ENCODE assay signal across 11 cellular contexts in the genomic region with DNA sequence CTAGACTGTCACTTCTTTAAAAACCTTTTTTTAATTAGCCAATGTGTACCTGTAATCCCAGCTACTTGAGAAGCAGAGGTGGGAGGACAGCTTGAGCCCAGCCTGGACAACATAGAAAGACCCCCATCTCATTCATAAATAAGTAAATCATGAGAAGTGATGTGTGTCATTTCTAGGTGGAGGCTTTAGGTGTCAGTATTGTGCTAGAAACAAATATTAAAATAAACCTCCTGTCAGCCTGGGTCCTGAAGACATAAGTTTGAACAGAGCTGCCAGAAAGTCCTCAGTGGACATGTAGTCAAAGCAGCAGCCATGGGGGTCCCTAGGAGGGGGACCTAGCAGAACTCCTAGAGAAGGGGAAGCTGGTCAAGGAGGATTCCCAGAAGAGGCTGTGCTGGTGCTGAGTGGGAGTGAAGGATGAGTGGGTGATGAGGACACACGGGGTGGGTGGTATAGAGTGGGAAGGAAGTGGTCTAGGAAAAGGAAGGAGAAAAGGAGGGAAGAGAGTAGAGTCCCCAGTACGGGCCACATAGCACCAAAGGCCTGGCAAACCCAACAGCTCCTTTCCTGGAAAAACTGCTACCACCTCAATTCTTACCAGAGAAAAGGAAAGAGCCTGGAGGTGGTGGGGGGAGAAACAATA.
A peak's percentile ranks its signal among the peaks of the same experiment; 100 is the strongest.
DNase-seq lines count a peak whose midpoint lies in the region; ATAC-seq and TF ChIP-seq lines count a peak whose summit lies in the region.
"Had no signal": no experiment of that assay in that cellular context is flagged by ENCODE, and none has a peak within 500 bp of the region (broad histone marks: within the 10 kb centered on the region; RNA-seq: fewer than 3 reads in every experiment).

No MANE protein-coding gene starts in this region.

- no peaks in the 10 kb centered on the region for H3K36me3 ChIP-seq in mammary epithelial cell (ENCODE audit: insufficient read depth, low read length)
- no peaks in the 10 kb centered on the region for H3K36me3 ChIP-seq in tibial artery

- no peak overlapping the region for H3K4me3 Mint-ChIP-seq in activated naive CD8-positive, alpha-beta T cell treated with anti-CD3 and anti-CD28 coated beads, Interleukin-2, amount 50 U/mL, for 24 hours
- H3K4me3 Mint-ChIP-seq: CD4-positive, alpha-beta memory T cell; T-helper 1 cell treated with Interleukin-12 subunit alpha and Interleukin-12 subunit beta and Interleukin-4 antibody, amounts not matched to agents 30 μg/mL and 1 μg/mL, for 36 hours had no signal

- H3K9me3 ChIP-seq in mammary epithelial cell (replicated peaks; ENCODE audit: insufficient read depth, low read length) = no peaks in the 10 kb centered on the region
- H3K9me3 ChIP-seq in tibial artery = no peaks in the 10 kb centered on the region

- no peak overlapping the region for H2AFZ ChIP-seq in mammary epithelial cell (ENCODE audit: low read depth, low read length)

- ATAC-seq in activated naive CD8-positive, alpha-beta T cell treated with anti-CD3 and anti-CD28 coated beads, Interleukin-2, amount 50 U/mL, for 24 hours = no peak

- H3K79me2 ChIP-seq in mammary epithelial cell (ENCODE audit: insufficient read depth, low read length) = no peaks in the 10 kb centered on the region

- no peaks in the 10 kb centered on the region for H3K36me3 Mint-ChIP-seq in activated naive CD8-positive, alpha-beta T cell treated with anti-CD3 and anti-CD28 coated beads, Interleukin-2, amount 50 U/mL, for 24 hours (ENCODE audit: low read depth)
- H3K36me3 Mint-ChIP-seq: CD4-positive, alpha-beta memory T cell had no signal

- H3K4me3 ChIP-seq in mammary epithelial cell (replicated peaks in 1 of 3; ENCODE audit: insufficient read depth in 1 of 3, low read depth in 2 of 3, low read length in 3 of 3) (no peak overlapping the region), tibial artery (no peak overlapping the region)

- no peak overlapping the region for H3K27ac Mint-ChIP-seq in activated naive CD8-positive, alpha-beta T cell treated with anti-CD3 and anti-CD28 coated beads, Interleukin-2, amount 50 U/mL, for 24 hours
- H3K27ac Mint-ChIP-seq: T-helper 1 cell treated with Interleukin-12 subunit alpha and Interleukin-12 subunit beta and Interleukin-4 antibody, amounts not matched to agents 30 μg/mL and 1 μg/mL, for 36 hours had no signal

- H4K20me1 ChIP-seq in mammary epithelial cell (ENCODE audit: insufficient read depth, low read length) = no peaks in the 10 kb centered on the region

- no peaks in the 10 kb centered on the region for H3K4me1 Mint-ChIP-seq in activated naive CD8-positive, alpha-beta T cell treated with anti-CD3 and anti-CD28 coated beads, Interleukin-2, amount 50 U/mL, for 24 hours

- in situ Hi-C loops in KBM-7 (cut with MboI; ENCODE audit: low pct_unique_long_range_greater_than_20kb, low sequenced_read_pairs) (loop anchor here (25.0 kb wide), 2 partner anchors 352 to 552 kb away; no protein-coding TSS in a partner anchor), mammary epithelial cell (cut with MboI; ENCODE audit: low sequenced_read_pairs in 2 of 2) (loop anchor here (25.0 kb wide), 3 partner anchors 327 to 527 kb away; no protein-coding TSS in a partner anchor)

- no TSS peak for BruUV-seq in mammary epithelial cell (replicated peaks; lab: Mats Ljungman, UMichigan)

- 100% methylated on average over 1 of the region's 2 CpGs for WGBS in mammary epithelial cell (ENCODE audit: low coverage, missing lambda C conversion rate)

- H3K27me3 ChIP-seq in mammary epithelial cell (ENCODE audit: insufficient read depth, low read length) = no peaks in the 10 kb centered on the region
- peaks cover 0 to 10% of the 10 kb centered on the region in 2 donors for H3K27me3 ChIP-seq in tibial artery

- intact Hi-C loops in mammary epithelial cell (cut with micrococcal nuclease) (loop anchor here (5.0 kb wide), 2 partner anchors 322 to 1012 kb away; no protein-coding TSS in a partner anchor), tibial artery (cut with DNase I; ENCODE audit: low total_unique reads) (loop anchor here (10.0 kb wide), 1 partner anchor 530 kb away; no protein-coding TSS in a partner anchor)

- no peak overlapping the region for H3K4me2 ChIP-seq in mammary epithelial cell (ENCODE audit: insufficient read depth, low read depth, low read length)

- H3K9ac ChIP-seq in mammary epithelial cell (ENCODE audit: insufficient read depth, low read length) = no peak overlapping the region

- no peak overlapping the region for H3K27ac ChIP-seq in mammary epithelial cell (ENCODE audit: insufficient read depth, low read depth, low read length)
- H3K27ac ChIP-seq in tibial artery = no peak overlapping the region

- TF ChIP-seq CTCF in mammary epithelial cell (conservative IDR thresholded peaks at IDR 0.05 in 1 of 2, IDR thresholded peaks at IDR 0.05 in 1 of 2; ENCODE audit: extremely low read depth in 1 of 2, insufficient read depth in 1 of 2, low read depth in 1 of 2, low read length in 2 of 2) (peak; percentile 33 to 37), tibial artery (IDR thresholded peaks at IDR 0.05) (no peak)

- no peaks in the 10 kb centered on the region for H3K9me3 Mint-ChIP-seq in activated naive CD8-positive, alpha-beta T cell treated with anti-CD3 and anti-CD28 coated beads, Interleukin-2, amount 50 U/mL, for 24 hours
- H3K9me3 Mint-ChIP-seq: T-helper 1 cell treated with Interleukin-12 subunit alpha and Interleukin-12 subunit beta and Interleukin-4 antibody, amounts not matched to agents 30 μg/mL and 1 μg/mL, for 36 hours had no signal

- peaks cover 19% of the 10 kb centered on the region for H3K27me3 Mint-ChIP-seq in activated naive CD8-positive, alpha-beta T cell treated with anti-CD3 and anti-CD28 coated beads, Interleukin-2, amount 50 U/mL, for 24 hours

- CTCF ChIA-PET in mammary epithelial cell (lab: Charles Lee; ENCODE audit: low non-redundant PET) = interaction anchor here (0.6 to 0.7 kb wide), 3 partner anchors 51 to 1090 kb away, joined by 3 to 7 read pairs (median 3); no protein-coding TSS in a partner anchor

- peak; percentile 30 for DNase-seq in NCI-H2227 (lab: John Stamatoyannopoulos, UW; ENCODE audit: unreplicated experiment)
- DNase-seq in NCI-H2227 treated with DMSO at 0.1 percent for 48 hours (lab: John Stamatoyannopoulos, UW) = no peak
- DNase-seq in KBM-7 = peak; percentile 28
- DNase-seq in mammary epithelial cell = peak; percentile 17
- DNase-seq in pons (ENCODE audit: low spot score) = peak; percentile 7
- DNase-seq in nucleus accumbens (lab: John Stamatoyannopoulos, UW) = no peak
- no peak for DNase-seq in activated naive CD8-positive, alpha-beta T cell treated with anti-CD3 and anti-CD28 coated beads, Interleukin-2, amount 50 U/mL, for 24 hours
- no peak for DNase-seq in tibial artery
- DNase-seq: effector CD8-positive, alpha-beta T cell had no signal

- dilution Hi-C loops in mammary epithelial cell (cut with HindIII; ENCODE audit: low sequenced_read_pairs) = no loop called here

- peaks cover 16% of the 10 kb centered on the region for H3K4me1 ChIP-seq in mammary epithelial cell (ENCODE audit: insufficient read depth, low read length)
- H3K4me1 ChIP-seq in tibial artery = peaks cover 0 to 8% (median 2%) of the 10 kb centered on the region in 4 donors

Comparison
In these comparisons a context has a peak if more than half of its experiments do, and no peak if none do; other contexts are left out.
1. DNase-seq: peak in NCI-H2227 (single experiment), KBM-7 (single experiment), mammary epithelial cell (single experiment) and pons (single experiment); none in NCI-H2227 treated with DMSO at 0.1 percent for 48 hours (single experiment), nucleus accumbens (0 of 56), activated naive CD8-positive, alpha-beta T cell treated with anti-CD3 and anti-CD28 coated beads, Interleukin-2, amount 50 U/mL, for 24 hours (single experiment) and tibial artery (0 of 2).
2. CTCF ChIP-seq: peak in mammary epithelial cell (2 of 2); none in tibial artery (0 of 2).